In genomic region chr14:26370118-26370517, GRCh38 we compare ENCODE assay signal across 18 cellular contexts.
DNase-seq lines count a peak whose midpoint lies in the region; ATAC-seq and TF ChIP-seq lines count a peak whose summit lies in the region.
"Had no signal": no experiment of that assay in that cellular context is flagged by ENCODE, and none has a peak within 500 bp of the region (broad histone marks: within the 10 kb centered on the region; RNA-seq: fewer than 3 reads in every experiment).

No MANE protein-coding gene starts in this region.

- H4K20me1 ChIP-seq in MM.1S (ENCODE audit: insufficient read depth, low read length) = no peaks in the 10 kb centered on the region

- H3K4me1 Mint-ChIP-seq in activated CD8-positive, alpha-beta memory T cell treated with anti-CD3 and anti-CD28 coated beads, Interleukin-2, amount 10 ng/mL, durations not matched to agents 7 days and 5 days = no peaks in the 10 kb centered on the region

- no TSS peak for BruUV-seq in A673 (replicated peaks; lab: Mats Ljungman, UMichigan)

- no peaks in the 10 kb centered on the region for H3K36me3 Mint-ChIP-seq in activated CD8-positive, alpha-beta memory T cell treated with anti-CD3 and anti-CD28 coated beads, Interleukin-2, amount 10 ng/mL, durations not matched to agents 7 days and 5 days
- H3K36me3 Mint-ChIP-seq: naive thymus-derived CD8-positive, alpha-beta T cell had no signal

- H3K9me2 ChIP-seq in MM.1S (replicated peaks; ENCODE audit: insufficient read depth, low read length) = no peaks in the 10 kb centered on the region

- no peaks in the 10 kb centered on the region for H3K27me3 ChIP-seq in A673 (replicated peaks; ENCODE audit: insufficient read depth, low read depth, low read length, poor library complexity)
- H3K27me3 ChIP-seq in MM.1S (replicated peaks; ENCODE audit: insufficient read depth, low read length) = no peaks in the 10 kb centered on the region
- H3K27me3 ChIP-seq: ascending aorta, vagina had no signal

- H3K9me3 ChIP-seq in A673 (ENCODE audit: low read depth, low read length, poor library complexity, severe bottlenecking) (no peaks in the 10 kb centered on the region), MM.1S (replicated peaks; ENCODE audit: insufficient read depth, low read length) (no peaks in the 10 kb centered on the region)
- H3K9me3 ChIP-seq: ascending aorta, vagina had no signal

- no peaks in the 10 kb centered on the region for H3K27me3 Mint-ChIP-seq in activated CD8-positive, alpha-beta memory T cell treated with anti-CD3 and anti-CD28 coated beads, Interleukin-2, amount 10 ng/mL, durations not matched to agents 7 days and 5 days
- H3K27me3 Mint-ChIP-seq: naive thymus-derived CD8-positive, alpha-beta T cell; progenitor cell of endocrine pancreas had no signal

- intact Hi-C loops in A673 (cut with micrococcal nuclease; ENCODE audit: unreplicated experiment) = no loop called here

- H3K27ac ChIP-seq in A673 (ENCODE audit: low read depth, low read length, poor library complexity, severe bottlenecking) = no peak overlapping the region
- no peak overlapping the region for H3K27ac ChIP-seq in MM.1S (ENCODE audit: low read length)
- H3K27ac ChIP-seq: ascending aorta, vagina had no signal

- no peak overlapping the region for H3K9ac ChIP-seq in MM.1S (ENCODE audit: low read length)

- no peaks in the 10 kb centered on the region for H3K36me3 ChIP-seq in A673 (ENCODE audit: insufficient read depth, low read length, poor library complexity, severe bottlenecking)
- H3K36me3 ChIP-seq in MM.1S (replicated peaks; ENCODE audit: insufficient read depth, low read length) = no peaks in the 10 kb centered on the region
- H3K36me3 ChIP-seq: ascending aorta, vagina had no signal

- CTCF ChIA-PET in A673 (lab: Charles Lee) = no interaction called here
- CTCF ChIA-PET in activated CD8-positive, alpha-beta memory T cell treated with anti-CD3 and anti-CD28 coated beads, Interleukin-2, amount 10 ng/mL, durations not matched to agents 7 days and 5 days (lab: Charles Lee) = no interaction called here

- no peak overlapping the region for H3K4me2 ChIP-seq in MM.1S (ENCODE audit: low read depth, low read length)

- peaks cover 13% of the 10 kb centered on the region for H3K9me3 Mint-ChIP-seq in activated CD8-positive, alpha-beta memory T cell treated with anti-CD3 and anti-CD28 coated beads, Interleukin-2, amount 10 ng/mL, durations not matched to agents 7 days and 5 days (ENCODE audit: low read depth)

- no peak overlapping the region for H2AFZ ChIP-seq in MM.1S (ENCODE audit: low read length)

- ATAC-seq in activated CD8-positive, alpha-beta memory T cell treated with anti-CD3 and anti-CD28 coated beads, Interleukin-2, amount 10 ng/mL, durations not matched to agents 7 days and 5 days = no peak
- ATAC-seq in GM19351 (IDR thresholded peaks at IDR 0.05; ENCODE audit: unreplicated experiment) = no peak
- ATAC-seq: HCT116; naive thymus-derived CD8-positive, alpha-beta T cell had no signal

- TF ChIP-seq CTCF in A673 (conservative IDR thresholded peaks at IDR 0.05; ENCODE audit: low read depth, low read length) = no peak
- TF ChIP-seq CTCF in GM10266 (IDR thresholded peaks at IDR 0.05; ENCODE audit: control insufficient read depth, insufficient read depth, low read depth, missing control alignments) = no peak
- no peak for TF ChIP-seq CTCF in MM.1S (IDR thresholded peaks at IDR 0.05; ENCODE audit: low read length)

- DNase-seq in A673 (ENCODE audit: low spot score) = peak; percentile 10
- peak; percentile 46 for DNase-seq in HuH-7.5 (ENCODE audit: low spot score)
- peak; percentile 62 for DNase-seq in SHP77 treated with DMSO at 0.1 percent for 48 hours (lab: John Stamatoyannopoulos, UW)
- peak; percentile 60 for DNase-seq in iris pigment epithelial cell (ENCODE audit: low read depth)
- no peak for DNase-seq in GM10266 (ENCODE audit: extremely low spot score)
- DNase-seq in MM.1S = no peak
- DNase-seq in activated CD8-positive, alpha-beta memory T cell treated with anti-CD3 and anti-CD28 coated beads, Interleukin-2, amount 10 ng/mL, durations not matched to agents 7 days and 5 days = no peak
- DNase-seq: activated gamma-delta T cell; Calu3; KBM-7; naive thymus-derived CD8-positive, alpha-beta T cell; NCI-H1436 treated with DMSO at 0.1 percent for 48 hours; stimulated activated CD4-positive, alpha-beta T cell treated with anti-CD3 and anti-CD28 coated beads, Interleukin-15, amount 100 ng/mL, for 24 hours had no signal

- H3K79me2 ChIP-seq in MM.1S (ENCODE audit: low read length) = no peaks in the 10 kb centered on the region

- H3F3A ChIP-seq in MM.1S (ENCODE audit: insufficient read depth, low read length) = no peaks in the 10 kb centered on the region

- no peak overlapping the region for H3K4me3 Mint-ChIP-seq in activated CD8-positive, alpha-beta memory T cell treated with anti-CD3 and anti-CD28 coated beads, Interleukin-2, amount 10 ng/mL, durations not matched to agents 7 days and 5 days
- H3K4me3 Mint-ChIP-seq: naive thymus-derived CD8-positive, alpha-beta T cell had no signal

- POLR2A ChIA-PET in A673 (lab: Charles Lee; ENCODE audit: low non-redundant PET) = no interaction called here

- H3K4me3 ChIP-seq in A673 (ENCODE audit: low read depth, low read length, poor library complexity, severe bottlenecking) (no peak overlapping the region), MM.1S (ENCODE audit: low read length) (no peak overlapping the region)
- H3K4me3 ChIP-seq: ascending aorta, vagina had no signal

- H3K27ac Mint-ChIP-seq in activated CD8-positive, alpha-beta memory T cell treated with anti-CD3 and anti-CD28 coated beads, Interleukin-2, amount 10 ng/mL, durations not matched to agents 7 days and 5 days = no peak overlapping the region
- H3K27ac Mint-ChIP-seq: naive thymus-derived CD8-positive, alpha-beta T cell; progenitor cell of endocrine pancreas had no signal

- H3K4me1 ChIP-seq in A673 (ENCODE audit: insufficient read depth, low read length, poor library complexity, severe bottlenecking) = no peaks in the 10 kb centered on the region
- no peaks in the 10 kb centered on the region for H3K4me1 ChIP-seq in MM.1S (ENCODE audit: low read length)
- H3K4me1 ChIP-seq: ascending aorta, vagina had no signal

Comparison
In these comparisons a context has a peak if more than half of its experiments do, and no peak if none do; other contexts are left out.
1. DNase-seq: peak in A673 (single experiment), HuH-7.5 (single experiment), SHP77 treated with DMSO at 0.1 percent for 48 hours (single experiment) and iris pigment epithelial cell (single experiment); none in GM10266 (single experiment), MM.1S (single experiment) and activated CD8-positive, alpha-beta memory T cell treated with anti-CD3 and anti-CD28 coated beads, Interleukin-2, amount 10 ng/mL, durations not matched to agents 7 days and 5 days (single experiment).